Comparison of ENCODE assay signal across 18 cellular contexts in the genomic region with DNA sequence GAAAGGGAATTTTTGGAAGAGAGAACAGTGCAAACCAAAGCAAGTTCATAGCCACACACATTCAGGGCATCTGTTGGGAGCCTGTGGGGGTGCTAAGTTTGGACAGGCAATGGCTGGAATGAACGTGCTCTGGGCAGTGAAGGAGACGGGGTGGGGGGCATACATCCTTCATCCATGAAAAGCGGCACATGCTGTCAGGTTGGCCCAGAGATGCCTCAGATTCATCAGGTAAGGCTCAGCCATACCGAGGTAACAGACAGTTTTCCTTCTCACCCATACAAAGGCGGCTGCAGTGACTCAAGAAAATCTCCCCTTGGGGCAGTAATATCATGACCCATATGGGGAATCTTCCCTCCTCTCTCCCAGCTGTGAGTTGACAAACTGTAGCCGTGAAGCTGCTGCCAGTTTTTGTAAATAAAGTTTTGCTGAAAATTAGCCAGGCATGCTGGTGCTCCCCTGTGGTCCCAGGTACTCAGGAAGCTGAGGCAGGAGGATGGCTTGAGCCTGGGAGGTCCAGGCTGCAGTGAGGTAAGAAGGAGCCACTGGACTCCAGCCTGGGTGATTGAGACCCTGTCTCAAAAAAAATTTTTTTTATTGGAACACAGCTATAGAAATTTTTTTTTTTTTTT. TPM values are rescaled to one million over a fixed set of nuclear protein-coding genes. Genes with fewer than 3 reads are reported as not detected.
A peak's percentile ranks its signal among the peaks of the same experiment; 100 is the strongest.
DNase-seq lines count a peak whose midpoint lies in the region; ATAC-seq lines count a peak whose summit lies in the region.
"Had no signal": no experiment of that assay in that cellular context is flagged by ENCODE, and none has a peak within 500 bp of the region (broad histone marks: within the 10 kb centered on the region; RNA-seq: fewer than 3 reads in every experiment).

No MANE protein-coding gene starts in this region.

- H3K14ac ChIP-seq in trophoblast cell (ENCODE audit: low read length), result no peak overlapping the region

- DNase-seq in activated T-cell treated with anti-CD3 and anti-CD28 coated beads, Interleukin-2, amount 50 U/mL, for 72 hours, result peak in 1 of 2 donors; percentile 27
- DNase-seq in activated T-cell treated with anti-CD3 and anti-CD28 coated beads, Interleukin-2, amount 50 U/mL, for 4 hours, result no peak
- DNase-seq in ELR (ENCODE audit: low read depth) (peak; percentile 64), kidney glomerular epithelial cell (lab: John Stamatoyannopoulos, UW) (no peak), trophoblast cell (no peak)
- no peak for DNase-seq in natural killer cell treated with Interleukin-12 subunit alpha and Interleukin-12 subunit beta and Interleukin-15 and Interleukin-18, amount 100 ng/mL, for 72 hours (ENCODE audit: low spot score)
- DNase-seq: activated CD4-positive, alpha-beta T cell treated with anti-CD3 and anti-CD28 coated beads, Interleukin-2, amount 50 U/mL, for 1 hour; DMS79 treated with DMSO at 0.1 percent for 48 hours; KBM-7; NCI-H2029; NCI-H446 treated with DMSO at 0.1 percent for 48 hours; NK-92 treated with Interleukin-12 subunit alpha and Interleukin-12 subunit beta, amount 100 ng/mL, for 24 hours; stimulated activated CD4-positive, alpha-beta T cell treated with anti-CD3 and anti-CD28 coated beads, Interleukin-12 subunit alpha, Interleukin-12 subunit beta, amount 100 ng/mL, for 4 hours; testis had no signal

- H4K12ac ChIP-seq in trophoblast cell (ENCODE audit: low read depth, low read length), result no peak overlapping the region

- no peaks in the 10 kb centered on the region for H3K36me3 ChIP-seq in trophoblast cell (ENCODE audit: control insufficient read depth in 1 of 2, insufficient read depth in 2 of 2, low read length in 2 of 2)
- H3K36me3 ChIP-seq: left lung, neutrophil had no signal

- no peak overlapping the region for H3K27ac ChIP-seq in trophoblast cell (ENCODE audit: low read depth, low read length)
- H3K27ac ChIP-seq: left lung, neutrophil, testis had no signal

- H2BK12ac ChIP-seq in trophoblast cell (ENCODE audit: low read length), result no peak overlapping the region

- H2BK5ac ChIP-seq in trophoblast cell (ENCODE audit: low read depth, low read length, poor library complexity), result no peak overlapping the region

- no peak overlapping the region for H3K18ac ChIP-seq in trophoblast cell (ENCODE audit: low read length)

- peaks cover 55% of the 10 kb centered on the region for H3K4me1 Mint-ChIP-seq in activated T-cell treated with anti-CD3 and anti-CD28 coated beads, Interleukin-2, amount 50 U/mL, for 72 hours (ENCODE audit: low read depth)
- peaks cover 47% of the 10 kb centered on the region for H3K4me1 Mint-ChIP-seq in activated T-cell treated with anti-CD3 and anti-CD28 coated beads, Interleukin-2, amount 50 U/mL, for 4 hours (ENCODE audit: low read depth)
- peaks cover 49% of the 10 kb centered on the region for H3K4me1 Mint-ChIP-seq in activated naive CD8-positive, alpha-beta T cell (ENCODE audit: low read depth)
- peaks cover 42% of the 10 kb centered on the region in 2 donors for H3K4me1 Mint-ChIP-seq in natural killer cell treated with Interleukin-12 subunit alpha and Interleukin-12 subunit beta and Interleukin-15 and Interleukin-18, amount 100 ng/mL, for 72 hours (ENCODE audit: low read depth in 2 of 2)

- H3K4ac ChIP-seq in trophoblast cell (ENCODE audit: low read depth, low read length), result no peak overlapping the region

- peak overlapping the region; percentile 71 to 74 for H3K4me3 Mint-ChIP-seq in activated T-cell treated with anti-CD3 and anti-CD28 coated beads, Interleukin-2, amount 50 U/mL, for 72 hours
- H3K4me3 Mint-ChIP-seq in activated T-cell treated with anti-CD3 and anti-CD28 coated beads, Interleukin-2, amount 50 U/mL, for 4 hours, result no peak overlapping the region
- H3K4me3 Mint-ChIP-seq in activated naive CD8-positive, alpha-beta T cell, result peak overlapping the region; percentile 87
- H3K4me3 Mint-ChIP-seq in natural killer cell treated with Interleukin-12 subunit alpha and Interleukin-12 subunit beta and Interleukin-15 and Interleukin-18, amount 100 ng/mL, for 72 hours, result peak overlapping the region; percentile 64

- no peak overlapping the region for H2AFZ ChIP-seq in trophoblast cell (ENCODE audit: insufficient read depth, low read length, poor library complexity)

- no peak overlapping the region for H4K91ac ChIP-seq in trophoblast cell (ENCODE audit: low read depth, low read length)

- H3K9ac ChIP-seq in trophoblast cell (ENCODE audit: low read length), result no peak overlapping the region

- no peak overlapping the region for H3K23ac ChIP-seq in trophoblast cell (ENCODE audit: low read length)

- H3K4me1 ChIP-seq in trophoblast cell (ENCODE audit: control insufficient read depth in 1 of 2, insufficient read depth in 2 of 2, low read length in 2 of 2), result peaks cover 9 to 16% of the 10 kb centered on the region in 2 experiments

- no peaks in the 10 kb centered on the region for H3K9me3 ChIP-seq in trophoblast cell (ENCODE audit: insufficient read depth, low read depth, low read length)
- H3K9me3 ChIP-seq: left lung, neutrophil, testis had no signal

- peaks cover 6% of the 10 kb centered on the region for H3K79me1 ChIP-seq in trophoblast cell (ENCODE audit: low read length)

- H3K4me3 ChIP-seq in trophoblast cell (ENCODE audit: low read depth, low read length), result no peak overlapping the region
- H3K4me3 ChIP-seq: left lung, testis had no signal

- ATAC-seq in activated T-cell treated with anti-CD3 and anti-CD28 coated beads, Interleukin-2, amount 50 U/mL, for 72 hours (replicated peaks in 1 of 2), result peak; percentile 13 to 18
- no peak for ATAC-seq in activated T-cell treated with anti-CD3 and anti-CD28 coated beads, Interleukin-2, amount 50 U/mL, for 4 hours
- ATAC-seq in natural killer cell treated with Interleukin-12 subunit alpha and Interleukin-12 subunit beta and Interleukin-15 and Interleukin-18, amount 100 ng/mL, for 72 hours, result peak in 1 of 2 donors; percentile 3
- no peak for ATAC-seq in HG03025 (IDR thresholded peaks at IDR 0.05; ENCODE audit: low FRiP score, unreplicated experiment)
- ATAC-seq: left lung had no signal

- H3K79me2 ChIP-seq in trophoblast cell (ENCODE audit: control insufficient read depth, insufficient read depth, low read length, poor library complexity), result no peaks in the 10 kb centered on the region

- H3K27me3 Mint-ChIP-seq in activated T-cell treated with anti-CD3 and anti-CD28 coated beads, Interleukin-2, amount 50 U/mL, for 72 hours (ENCODE audit: low read depth), result no peaks in the 10 kb centered on the region
- H3K27me3 Mint-ChIP-seq in activated T-cell treated with anti-CD3 and anti-CD28 coated beads, Interleukin-2, amount 50 U/mL, for 4 hours (ENCODE audit: low read depth), result no peaks in the 10 kb centered on the region
- no peaks in the 10 kb centered on the region for H3K27me3 Mint-ChIP-seq in activated naive CD8-positive, alpha-beta T cell
- no peaks in the 10 kb centered on the region for H3K27me3 Mint-ChIP-seq in natural killer cell treated with Interleukin-12 subunit alpha and Interleukin-12 subunit beta and Interleukin-15 and Interleukin-18, amount 100 ng/mL, for 72 hours

- H3K27ac Mint-ChIP-seq in activated T-cell treated with anti-CD3 and anti-CD28 coated beads, Interleukin-2, amount 50 U/mL, for 72 hours, result peak overlapping the region; percentile 84
- peak overlapping the region; percentile 96 for H3K27ac Mint-ChIP-seq in activated naive CD8-positive, alpha-beta T cell
- peak overlapping the region; percentile 81 to 95 for H3K27ac Mint-ChIP-seq in natural killer cell treated with Interleukin-12 subunit alpha and Interleukin-12 subunit beta and Interleukin-15 and Interleukin-18, amount 100 ng/mL, for 72 hours

- H3K4me2 ChIP-seq in trophoblast cell (ENCODE audit: low read length), result no peak overlapping the region

- H3K9me3 Mint-ChIP-seq in activated T-cell treated with anti-CD3 and anti-CD28 coated beads, Interleukin-2, amount 50 U/mL, for 72 hours, result no peaks in the 10 kb centered on the region
- no peaks in the 10 kb centered on the region for H3K9me3 Mint-ChIP-seq in activated T-cell treated with anti-CD3 and anti-CD28 coated beads, Interleukin-2, amount 50 U/mL, for 4 hours
- H3K9me3 Mint-ChIP-seq in activated naive CD8-positive, alpha-beta T cell (ENCODE audit: low read depth), result peaks cover 3% of the 10 kb centered on the region
- H3K9me3 Mint-ChIP-seq in natural killer cell treated with Interleukin-12 subunit alpha and Interleukin-12 subunit beta and Interleukin-15 and Interleukin-18, amount 100 ng/mL, for 72 hours, result peaks cover 2% of the 10 kb centered on the region

- H3K27me3 ChIP-seq in trophoblast cell (ENCODE audit: insufficient read depth, low read length), result no peaks in the 10 kb centered on the region
- H3K27me3 ChIP-seq: left lung, neutrophil, testis had no signal

- no peak overlapping the region for H2BK120ac ChIP-seq in trophoblast cell (ENCODE audit: insufficient read depth, low read length, poor library complexity)

- H2AK5ac ChIP-seq in trophoblast cell (ENCODE audit: low read length), result no peak overlapping the region

- no peak overlapping the region for H4K8ac ChIP-seq in trophoblast cell (ENCODE audit: low read depth, low read length)

- WGBS in trophoblast cell (ENCODE audit: extremely low coverage, insufficient coverage, insufficient read length), result no CpG with 5 or more reads among the region's 6 CpGs

- peaks cover 1 to 2% of the 10 kb centered on the region in 2 donors for H3K36me3 Mint-ChIP-seq in activated T-cell treated with anti-CD3 and anti-CD28 coated beads, Interleukin-2, amount 50 U/mL, for 72 hours (ENCODE audit: insufficient read depth in 2 of 2)
- no peaks in the 10 kb centered on the region for H3K36me3 Mint-ChIP-seq in activated T-cell treated with anti-CD3 and anti-CD28 coated beads, Interleukin-2, amount 50 U/mL, for 4 hours (ENCODE audit: insufficient read depth)
- H3K36me3 Mint-ChIP-seq in activated naive CD8-positive, alpha-beta T cell, result peaks cover 3% of the 10 kb centered on the region
- H3K36me3 Mint-ChIP-seq in natural killer cell treated with Interleukin-12 subunit alpha and Interleukin-12 subunit beta and Interleukin-15 and Interleukin-18, amount 100 ng/mL, for 72 hours, result no peaks in the 10 kb centered on the region

RNA-seq across cellular contexts. Expression of a gene that starts 9.2 kb away (rescaled TPM):
- 100 to 1,000 TPM; 629 to 707 TPM for total RNA-seq in activated T-cell treated with anti-CD3 and anti-CD28 coated beads, Interleukin-2, amount 50 U/mL, for 72 hours
- 100 to 1,000 TPM; 162 to 196 (median 186) TPM for total RNA-seq in activated T-cell treated with anti-CD3 and anti-CD28 coated beads, Interleukin-2, amount 50 U/mL, for 4 hours
- total RNA-seq in natural killer cell treated with Interleukin-12 subunit alpha and Interleukin-12 subunit beta and Interleukin-15 and Interleukin-18, amount 100 ng/mL, for 72 hours, result 100 to 1,000 TPM; 216 to 262 TPM
- 277 and 287 TPM in 2 replicates for polyA plus RNA-seq in trophoblast cell (2013)

RNA-seq across cellular contexts. Expression of a gene that starts 15.6 kb away (rescaled TPM):
- total RNA-seq in activated T-cell treated with anti-CD3 and anti-CD28 coated beads, Interleukin-2, amount 50 U/mL, for 72 hours, result 100 to 1,000 TPM in 1 of 2 donors, 10 to 100 TPM in 1; 91.9 to 100 TPM
- 10 to 100 TPM; 13.3 to 16.7 (median 14.9) TPM for total RNA-seq in activated T-cell treated with anti-CD3 and anti-CD28 coated beads, Interleukin-2, amount 50 U/mL, for 4 hours
- total RNA-seq in natural killer cell treated with Interleukin-12 subunit alpha and Interleukin-12 subunit beta and Interleukin-15 and Interleukin-18, amount 100 ng/mL, for 72 hours, result 100 to 1,000 TPM in 1 of 2 donors, 10 to 100 TPM in 1; 46.6 to 124 TPM
- 0.22 and 0.33 TPM in 2 replicates for polyA plus RNA-seq in trophoblast cell (2013)

RNA-seq across cellular contexts. Expression of a gene that starts 52.2 kb away (rescaled TPM):
- total RNA-seq in activated T-cell treated with anti-CD3 and anti-CD28 coated beads, Interleukin-2, amount 50 U/mL, for 72 hours, result 1 to 10 TPM; 3.1 to 4.5 TPM
- 1 to 10 TPM; 1.1 to 2.1 (median 1.2) TPM for total RNA-seq in activated T-cell treated with anti-CD3 and anti-CD28 coated beads, Interleukin-2, amount 50 U/mL, for 4 hours
- 1 to 10 TPM; 4.1 to 5.9 TPM for total RNA-seq in natural killer cell treated with Interleukin-12 subunit alpha and Interleukin-12 subunit beta and Interleukin-15 and Interleukin-18, amount 100 ng/mL, for 72 hours
- polyA plus RNA-seq in trophoblast cell (2013), result 0.69 and 1.00 TPM in 2 replicates

Comparison
In these comparisons a context has a peak if more than half of its experiments do, and no peak if none do; other contexts are left out.
1. ATAC-seq: peak in activated T-cell treated with anti-CD3 and anti-CD28 coated beads, Interleukin-2, amount 50 U/mL, for 72 hours (2 of 2); none in activated T-cell treated with anti-CD3 and anti-CD28 coated beads, Interleukin-2, amount 50 U/mL, for 4 hours (0 of 2) and HG03025 (single experiment).
2. Peak in every context shown above with its lines, with median percentiles within 50 percentile points of each other: H3K27ac Mint-ChIP-seq.